In the genomic region with DNA sequence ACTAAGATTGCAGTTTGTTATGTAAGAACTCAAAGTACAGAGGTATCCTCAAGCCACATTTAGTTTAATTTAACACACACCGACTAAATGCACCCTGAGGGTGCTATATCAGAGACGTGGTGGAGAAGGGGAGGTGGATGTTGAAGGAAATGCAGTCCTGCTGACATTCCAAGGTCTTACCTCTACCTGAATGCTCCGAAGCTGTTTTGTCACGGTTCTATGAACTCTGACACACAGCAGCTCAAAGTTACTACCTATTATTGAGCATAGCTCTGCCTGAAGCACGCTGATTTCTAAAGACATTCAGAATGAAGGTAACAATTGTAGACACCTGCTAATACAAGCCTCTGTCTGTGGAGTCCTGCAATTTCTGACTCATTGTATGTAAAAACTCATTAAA, we compare ENCODE assay signal across 28 cellular contexts. TPM values are rescaled to one million over a fixed set of nuclear protein-coding genes. Genes with fewer than 3 reads are reported as not detected.
"Had no signal": no experiment of that assay in that cellular context is flagged by ENCODE, and none has a peak within 500 bp of the region (broad histone marks: within the 10 kb centered on the region; RNA-seq: fewer than 3 reads in every experiment).

No MANE protein-coding gene starts in this region.

- H3K4me1 ChIP-seq: colonic mucosa, left lung, lower lobe of right lung had no signal

- H3K27me3 ChIP-seq: colonic mucosa, esophagus squamous epithelium, gastrocnemius medialis, heart right ventricle, left lung had no signal

- H3K9me3 ChIP-seq: colonic mucosa, esophagus squamous epithelium, gastrocnemius medialis, heart right ventricle, left lung, lower lobe of right lung had no signal

- H3K36me3 ChIP-seq: colonic mucosa, gastrocnemius medialis, left lung had no signal

- H3K27ac ChIP-seq: colonic mucosa, epithelial cell of prostate, esophagus squamous epithelium, gastrocnemius medialis, heart right ventricle, left lung, lower lobe of right lung had no signal

- DNase-seq: colonic mucosa; cortex of kidney; effector CD8-positive, alpha-beta T cell; effector memory CD8-positive, alpha-beta T cell; endodermal cell; erythroblast; esophagus squamous epithelium; foreskin fibroblast; foreskin melanocyte; gastrocnemius medialis; glutamatergic neuron; heart right ventricle; hippocampal formation; immature natural killer cell; islet precursor cell; left colon; left lung; left ventricle myocardium superior; lower lobe of right lung; mesenchymal stem cell; midbrain; naive thymus-derived CD4-positive, alpha-beta T cell had no signal

- H3K4me3 ChIP-seq: colonic mucosa, esophagus squamous epithelium, gastrocnemius medialis, heart right ventricle, left lung, lower lobe of right lung had no signal

- FAIRE-seq: endometrium had no signal

RNA-seq across cellular contexts. Expression of gene CC2D2A, which starts 6.7 kb away (rescaled TPM):
- polyA plus RNA-seq: naive thymus-derived CD4-positive, alpha-beta T cell had no signal

RNA-seq across cellular contexts. Expression of gene C1QTNF7, which starts 48.6 kb away (rescaled TPM):
- total RNA-seq: dermis microvascular lymphatic vessel endothelial cell, endodermal cell, glomerular endothelial cell, kidney epithelial cell, lung microvascular endothelial cell had no signal
- polyA plus RNA-seq: immature natural killer cell; naive thymus-derived CD4-positive, alpha-beta T cell had no signal
